ENCODE assay signal across 28 cellular contexts in the genomic region with DNA sequence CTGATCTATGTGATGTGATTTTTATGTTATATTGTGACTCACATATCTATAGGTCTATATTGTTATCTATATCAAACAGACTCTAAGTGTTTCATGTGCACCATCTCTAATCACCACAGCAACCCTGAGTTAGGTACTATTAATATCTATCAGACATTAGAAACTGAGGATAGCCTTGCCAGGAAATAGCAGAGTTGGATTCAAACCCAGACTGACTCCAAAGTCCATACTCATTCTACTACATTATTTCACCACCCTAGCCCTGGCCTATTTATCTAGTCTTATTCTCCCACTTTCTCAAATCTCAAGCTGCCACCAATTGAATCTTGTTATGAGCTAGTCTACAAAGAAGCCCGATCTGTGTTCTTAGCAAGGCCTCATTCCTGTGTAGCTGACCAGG.
A peak's percentile ranks its signal among the peaks of the same experiment; 100 is the strongest.
DNase-seq lines count a peak whose midpoint lies in the region; ATAC-seq, FAIRE-seq and TF ChIP-seq lines count a peak whose summit lies in the region.
"Had no signal": no experiment of that assay in that cellular context is flagged by ENCODE, and none has a peak within 500 bp of the region (broad histone marks: within the 10 kb centered on the region; RNA-seq: fewer than 3 reads in every experiment).

No MANE protein-coding gene starts in this region.

- peaks cover 0 to 7% (median 3%) of the 10 kb centered on the region in 4 donors for H3K4me1 ChIP-seq in liver (ENCODE audit: control insufficient read depth in 4 of 4, insufficient read depth in 4 of 4, low read length in 3 of 4)
- H3K4me1 ChIP-seq in HepG2 (ENCODE audit: insufficient read depth, low read length) = no peaks in the 10 kb centered on the region
- H3K4me1 ChIP-seq in right lobe of liver = peaks cover 0 to 10% (median 0%) of the 10 kb centered on the region in 4 donors
- H3K4me1 ChIP-seq: BLaER1 had no signal

- H3K27me3 ChIP-seq in liver (ENCODE audit: control insufficient read depth in 4 of 4, insufficient read depth in 4 of 4, low read length in 3 of 4) (no peaks in the 10 kb centered on the region), HepG2 (ENCODE audit: control insufficient read depth in 1 of 2, insufficient read depth in 2 of 2, low read length in 2 of 2) (no peaks in the 10 kb centered on the region), right lobe of liver (no peaks in the 10 kb centered on the region)
- H3K27me3 ChIP-seq: BE2C, BLaER1 had no signal

- ATAC-seq in Right ventricle myocardium superior (ENCODE audit: poor library complexity) (peak; percentile 56), HepG2 (no peak), right lobe of liver (peak; percentile 79 to 97 (median 90)), HG02798 (IDR thresholded peaks at IDR 0.05; ENCODE audit: poor library complexity, unreplicated experiment) (no peak)
- ATAC-seq: GM12878 had no signal

- TF ChIP-seq CTCF in liver (IDR thresholded peaks at IDR 0.05; ENCODE audit: low read depth, low read length, missing input control) = no peak
- no peak for TF ChIP-seq CTCF in HepG2 (CRISPR knock-in tag; IDR thresholded peaks at IDR 0.05)
- TF ChIP-seq CTCF in right lobe of liver (IDR thresholded peaks at IDR 0.05) = no peak

- no peak overlapping the region for H3K27ac Mint-ChIP-seq in activated naive CD4-positive, alpha-beta T cell treated with anti-CD3 and anti-CD28 coated beads for 36 hours
- H3K27ac Mint-ChIP-seq: CD14-positive monocyte had no signal

- FAIRE-seq in HepG2 (lab: Jason Lieb, UNC) = no peak
- FAIRE-seq: A204.1, GM12878, GM12892, GM18507 had no signal

- no peak overlapping the region for H2AFZ ChIP-seq in HepG2 (ENCODE audit: low read length)

- H3K36me3 Mint-ChIP-seq in activated naive CD4-positive, alpha-beta T cell treated with anti-CD3 and anti-CD28 coated beads for 36 hours (ENCODE audit: low read depth) = no peaks in the 10 kb centered on the region
- H3K36me3 Mint-ChIP-seq: CD14-positive monocyte; CD4-positive, alpha-beta memory T cell; CD4-positive, CD25-positive, alpha-beta regulatory T cell; CD8-positive, alpha-beta memory T cell had no signal

- in situ Hi-C loops in HepG2 (cut with HindIII; ENCODE audit: extremely low pct_ligation_motif_present, low pct_unique_long_range_greater_than_20kb) = no loop called here

- POLR2A ChIA-PET in HepG2 (lab: Yijun Ruan, JAX) = no interaction called here

- H3K79me2 ChIP-seq in HepG2 (ENCODE audit: insufficient read depth, low read length) = no peaks in the 10 kb centered on the region

- no peak overlapping the region for H3K27ac ChIP-seq in liver (ENCODE audit: low read depth in 1 of 2, low read length in 2 of 2)
- H3K27ac ChIP-seq in HepG2 (ENCODE audit: extremely low read length, insufficient read depth, low read length) = no peak overlapping the region
- H3K27ac ChIP-seq in right lobe of liver = no peak overlapping the region
- H3K27ac ChIP-seq: BLaER1 had no signal

- H3K4me1 Mint-ChIP-seq in activated naive CD4-positive, alpha-beta T cell treated with anti-CD3 and anti-CD28 coated beads for 36 hours (ENCODE audit: low read depth) = no peaks in the 10 kb centered on the region
- H3K4me1 Mint-ChIP-seq: CD4-positive, alpha-beta memory T cell; CD4-positive, CD25-positive, alpha-beta regulatory T cell had no signal

- no peak for DNase-seq in Right ventricle myocardium superior
- DNase-seq in cardiac septum (ENCODE audit: low spot score) = no peak
- no peak for DNase-seq in HepG2 (ENCODE audit: low spot score)
- no peak for DNase-seq in right lobe of liver
- no peak for DNase-seq in activated naive CD4-positive, alpha-beta T cell treated with anti-CD3 and anti-CD28 coated beads for 36 hours
- DNase-seq: 8988T; ACHN; BE2C; C1 segment of cervical spinal cord; CD4-positive, alpha-beta memory T cell; CD4-positive, CD25-positive, alpha-beta regulatory T cell; CD8-positive, alpha-beta memory T cell; COR-L47; DMS 273 treated with DMSO at 0.1 percent for 48 hours; DMS153; DMS53; DMS79; DND-41; EL; GDM1 had no signal

- H3K4me3 ChIP-seq in liver (ENCODE audit: low read depth in 1 of 3, low read length in 3 of 3) = no peak overlapping the region
- H3K4me3 ChIP-seq in HepG2 (replicated peaks in 1 of 3; ENCODE audit: insufficient read depth in 1 of 3, low read depth in 2 of 3, low read length in 3 of 3) = no peak overlapping the region
- H3K4me3 ChIP-seq in right lobe of liver = no peak overlapping the region
- H3K4me3 ChIP-seq: BLaER1, GM12878 had no signal

- no peak overlapping the region for H3K4me3 Mint-ChIP-seq in activated naive CD4-positive, alpha-beta T cell treated with anti-CD3 and anti-CD28 coated beads for 36 hours
- H3K4me3 Mint-ChIP-seq: CD14-positive monocyte; CD4-positive, alpha-beta memory T cell; CD4-positive, CD25-positive, alpha-beta regulatory T cell; CD8-positive, alpha-beta memory T cell had no signal

- H3K36me3 ChIP-seq in liver (ENCODE audit: control insufficient read depth in 4 of 4, insufficient read depth in 3 of 4, low read depth in 1 of 4, low read length in 3 of 4) = no peaks in the 10 kb centered on the region
- H3K36me3 ChIP-seq in HepG2 (replicated peaks in 1 of 2; ENCODE audit: control insufficient read depth in 1 of 2, insufficient read depth in 2 of 2, low read length in 2 of 2) = no peaks in the 10 kb centered on the region
- H3K36me3 ChIP-seq in right lobe of liver = no peaks in the 10 kb centered on the region
- H3K36me3 ChIP-seq: BE2C, BLaER1 had no signal

- peaks cover 25% of the 10 kb centered on the region for H3K27me3 Mint-ChIP-seq in activated naive CD4-positive, alpha-beta T cell treated with anti-CD3 and anti-CD28 coated beads for 36 hours (ENCODE audit: low read depth)

- intact Hi-C loops in Right ventricle myocardium superior (cut with DNase I) (no loop called here), cardiac septum (cut with DNase I) (no loop called here), HepG2 (cut with micrococcal nuclease; ENCODE audit: unreplicated experiment) (no loop called here), right lobe of liver (cut with DNase I) (no loop called here)
- intact Hi-C loops in activated naive CD4-positive, alpha-beta T cell treated with anti-CD3 and anti-CD28 coated beads for 36 hours (cut with micrococcal nuclease) = no loop called here

- H3K9ac ChIP-seq in liver (ENCODE audit: low read depth in 1 of 2, low read length in 2 of 2) = no peak overlapping the region
- no peak overlapping the region for H3K9ac ChIP-seq in HepG2 (ENCODE audit: insufficient read depth, low read depth, low read length)
- H3K9ac ChIP-seq: BLaER1 had no signal

- H4K20me1 ChIP-seq in HepG2 (ENCODE audit: insufficient read depth, low read length) = no peaks in the 10 kb centered on the region
- H4K20me1 ChIP-seq: BLaER1 had no signal

- TF ChIP-seq POLR2A in HepG2 (IDR thresholded peaks at IDR 0.05; ENCODE audit: insufficient read depth in 1 of 2, low read depth in 2 of 2, low read length in 2 of 2) (no peak), right lobe of liver (IDR thresholded peaks at IDR 0.05) (no peak)

- WGBS in liver = 87% methylated on average over 1 of the region's 1 CpG
- 0% methylated on average over 1 of the region's 1 CpG for WGBS in HepG2 (ENCODE audit: low lambda C conversion rate)
- 82% methylated on average over 1 of the region's 1 CpG for WGBS in right lobe of liver (ENCODE audit: insufficient coverage, low coverage, low lambda C conversion rate, missing lambda C conversion rate)

- H3K9me3 Mint-ChIP-seq in activated naive CD4-positive, alpha-beta T cell treated with anti-CD3 and anti-CD28 coated beads for 36 hours = no peaks in the 10 kb centered on the region
- H3K9me3 Mint-ChIP-seq: CD14-positive monocyte; CD8-positive, alpha-beta memory T cell had no signal

- CTCF ChIA-PET in HepG2 (lab: Yijun Ruan, JAX; ENCODE audit: low intra/inter-chr PET ratio, low total read pairs) = no interaction called here
- CTCF ChIA-PET in activated naive CD4-positive, alpha-beta T cell treated with anti-CD3 and anti-CD28 coated beads for 36 hours (lab: Charles Lee) = interaction anchor here (0.8 kb wide), 1 partner anchor 192 kb away, joined by 5 read pairs; no protein-coding TSS in a partner anchor

- BruUV-seq in HepG2 (replicated peaks; lab: Mats Ljungman, UMichigan) = no TSS peak

- TF ChIP-seq EP300 in HepG2 (IDR thresholded peaks at IDR 0.05; ENCODE audit: low read depth in 2 of 2, low read length in 2 of 2) (no peak), HepG2 (CRISPR knock-in tag; IDR thresholded peaks at IDR 0.05; ENCODE audit: borderline replicate concordance) (no peak)

- H3K9me3 ChIP-seq in liver (ENCODE audit: control insufficient read depth in 4 of 4, low read length in 3 of 4) = no peaks in the 10 kb centered on the region
- H3K9me3 ChIP-seq in HepG2 (ENCODE audit: low read length) = no peaks in the 10 kb centered on the region
- no peaks in the 10 kb centered on the region for H3K9me3 ChIP-seq in right lobe of liver
- H3K9me3 ChIP-seq: BE2C, BLaER1 had no signal

- no peak overlapping the region for H3K4me2 ChIP-seq in HepG2 (ENCODE audit: low read depth, low read length)
- H3K4me2 ChIP-seq: BLaER1 had no signal

- TF ChIP-seq RAD21 in liver (IDR thresholded peaks at IDR 0.05) = peak in 1 of 2 donors; percentile 19
- TF ChIP-seq RAD21 in HepG2 (CRISPR knock-in tag; IDR thresholded peaks at IDR 0.05) = no peak

TF ChIP-seq in liver, 16 proteins besides CTCF, POLR2A, EP300 and RAD21 (continues in another document):
- TF ChIP-seq SP1 (IDR thresholded peaks at IDR 0.05) (no peak), HNF4G (IDR thresholded peaks at IDR 0.05) (peak; percentile 27)

TF ChIP-seq in HepG2, 621 proteins besides CTCF, POLR2A, EP300 and RAD21:
- no peak for TF ChIP-seq PAX8 (CRISPR knock-in tag; IDR thresholded peaks at IDR 0.05; ENCODE audit: borderline replicate concordance)
- TF ChIP-seq TBP (CRISPR knock-in tag; IDR thresholded peaks at IDR 0.05) = no peak
- no peak for TF ChIP-seq ZBTB20 (CRISPR knock-in tag; IDR thresholded peaks at IDR 0.05; ENCODE audit: borderline replicate concordance, low read depth)
- no peak for TF ChIP-seq ZNF644 (CRISPR knock-in tag; IDR thresholded peaks at IDR 0.05; ENCODE audit: low read depth)
- no peak for TF ChIP-seq ZMYM4 (CRISPR knock-in tag; IDR thresholded peaks at IDR 0.05)

Comparison
In these comparisons a context has a peak if more than half of its experiments do, and no peak if none do; other contexts are left out.
1. ATAC-seq: peak in Right ventricle myocardium superior (single experiment) and right lobe of liver (4 of 4); none in HepG2 (single experiment) and HG02798 (single experiment).